Comparison of ENCODE assay signal across 9 cellular contexts in genomic region chr6:39228992-39229767, GRCh38. TPM values are rescaled to one million over a fixed set of nuclear protein-coding genes. Genes with fewer than 3 reads are reported as not detected.
A peak's percentile ranks its signal among the peaks of the same experiment; 100 is the strongest.
DNase-seq lines count a peak whose midpoint lies in the region; ATAC-seq and TF ChIP-seq lines count a peak whose summit lies in the region.
"Had no signal": no experiment of that assay in that cellular context is flagged by ENCODE, and none has a peak within 500 bp of the region (broad histone marks: within the 10 kb centered on the region; RNA-seq: fewer than 3 reads in every experiment).

TSS of gene KCNK5 (minus strand) at chr6:39229475. CDS start at chr6:39229111, 364 bp downstream.

- H3K36me3 ChIP-seq in MM.1S (replicated peaks; ENCODE audit: insufficient read depth, low read length) (no peaks in the 10 kb centered on the region), spleen (no peaks in the 10 kb centered on the region)
- H3K36me3 ChIP-seq: SJSA1 had no signal

- H3F3A ChIP-seq in MM.1S (ENCODE audit: insufficient read depth, low read length), result no peaks in the 10 kb centered on the region

- peak; percentile 67 for DNase-seq in COLO829 (ENCODE audit: low spot score)
- DNase-seq in MM.1S, result peak; percentile 59
- DNase-seq in T-helper 2 cell, result peak; percentile 30 to 88 (median 62)
- peak; percentile 7 for DNase-seq in astrocyte of the spinal cord (ENCODE audit: low read depth, low spot score)
- DNase-seq in iPS-NIHi7 (ENCODE audit: extremely low spot score), result peak; percentile 96
- DNase-seq in spleen, result peak; percentile 95

- H2AFZ ChIP-seq in MM.1S (ENCODE audit: low read length), result peak within 1 kb of the TSS; percentile 58; the same call in 1 of the 2 replicates

- H3K4me2 ChIP-seq in MM.1S (ENCODE audit: low read depth, low read length), result peak within 1 kb of the TSS; percentile 83

- TF ChIP-seq POLR2A in spleen (IDR thresholded peaks at IDR 0.05), result no peak

- in situ Hi-C loops in astrocyte of the spinal cord (cut with HindIII; ENCODE audit: low sequenced_read_pairs), result no loop called here

- TF ChIP-seq CTCF in MM.1S (IDR thresholded peaks at IDR 0.05; ENCODE audit: low read length) (peak; percentile 36), astrocyte of the spinal cord (IDR thresholded peaks at IDR 0.05; ENCODE audit: low read depth, low read length) (peak; percentile 8), spleen (IDR thresholded peaks at IDR 0.05 in 8 of 11, conservative IDR thresholded peaks at IDR 0.05 in 3 of 11) (peak; percentile 37 to 81 (median 66))

- H3K4me1 ChIP-seq in MM.1S (ENCODE audit: low read length) (no peaks in the 10 kb centered on the region), spleen (peaks cover 4 to 61% (median 51%) of the 10 kb centered on the region in 6 donors)

- no peaks in the 10 kb centered on the region for H4K20me1 ChIP-seq in MM.1S (ENCODE audit: insufficient read depth, low read length)

- H3K9ac ChIP-seq in MM.1S (ENCODE audit: low read length), result no peak within 1 kb of the TSS

- no peaks in the 10 kb centered on the region for H3K9me2 ChIP-seq in MM.1S (replicated peaks; ENCODE audit: insufficient read depth, low read length)

- intact Hi-C loops in spleen (cut with DNase I; ENCODE audit: low total_unique reads), result no loop called here

- H3K27ac ChIP-seq in MM.1S (ENCODE audit: low read length) (no peak within 1 kb of the TSS), spleen (peak within 1 kb of the TSS in 6 of 8 donors; percentile 50 to 72 (median 64))
- H3K27ac ChIP-seq: SJSA1 had no signal

- H3K4me3 ChIP-seq in MM.1S (ENCODE audit: low read length) (peak within 1 kb of the TSS; percentile 49), astrocyte of the spinal cord (ENCODE audit: low read depth, low read length) (no peak within 1 kb of the TSS), spleen (peak within 1 kb of the TSS; percentile 44 to 79 (median 56))
- H3K4me3 ChIP-seq: SJSA1 had no signal

- H3K9me3 ChIP-seq in MM.1S (replicated peaks; ENCODE audit: insufficient read depth, low read length) (no peaks in the 10 kb centered on the region), spleen (no peaks in the 10 kb centered on the region)
- H3K9me3 ChIP-seq: SJSA1 had no signal

- WGBS in spleen, 5 donors, result 1 to 4% (median 2%) methylated on average over 32 to 73 of the region's 73 CpGs

- ATAC-seq in GM21529 (IDR thresholded peaks at IDR 0.05; ENCODE audit: unreplicated experiment) (peak; percentile 78), GM19324 (IDR thresholded peaks at IDR 0.05; ENCODE audit: low FRiP score, unreplicated experiment) (no peak)

- H3K27me3 ChIP-seq in MM.1S (replicated peaks; ENCODE audit: insufficient read depth, low read length) (no peaks in the 10 kb centered on the region), spleen (replicated peaks in 1 of 7) (peaks cover 0 to 37% (median 0%) of the 10 kb centered on the region in 7 donors)

- H3K79me2 ChIP-seq in MM.1S (ENCODE audit: low read length), result no peaks in the 10 kb centered on the region

RNA-seq across cellular contexts. Expression of gene KCNK5, which starts in this region (rescaled TPM):
- total RNA-seq in spleen, result 1 to 10 TPM; 1.5 to 5.9 (median 4.2) TPM
- 1 to 10 TPM in 1 of 3 donors, under 1 TPM in 2; 0.52 to 1.6 (median 0.96) TPM for polyA plus RNA-seq in spleen
- total RNA-seq: SJSA1 had no signal

Comparison
In these comparisons a context has a peak if more than half of its experiments do, and no peak if none do; other contexts are left out.
1. DNase-seq: peak in every context shown above with its lines; median percentile 96 in iPS-NIHi7; 95 in spleen; 67 in COLO829; 62 in T-helper 2 cell; 59 in MM.1S; 7 in astrocyte of the spinal cord.
2. CTCF ChIP-seq: peak in every context shown above with its lines; median percentile 66 in spleen; 36 in MM.1S; 8 in astrocyte of the spinal cord.